9 cellular contexts compared by ENCODE assay signal in genomic region chr13:81683526-81683925, GRCh38.
"Had no signal": no experiment of that assay in that cellular context is flagged by ENCODE, and none has a peak within 500 bp of the region (broad histone marks: within the 10 kb centered on the region; RNA-seq: fewer than 3 reads in every experiment).

No MANE protein-coding gene starts in this region.

- H3K4me3 ChIP-seq: GM23248, HAP-1 had no signal

- ATAC-seq: HCT116, HepG2 had no signal

- H3K4me3 Mint-ChIP-seq: HFFc6, IgD-negative memory B cell had no signal

- H3K27ac Mint-ChIP-seq: HFFc6, IgD-negative memory B cell had no signal

- DNase-seq: GM23248, GOT3, H7, HFFc6, KBM-7 had no signal

- H3K4me1 Mint-ChIP-seq: IgD-negative memory B cell had no signal

- H3K27me3 Mint-ChIP-seq: IgD-negative memory B cell had no signal
